1 cellular context compared by ENCODE assay signal in the genomic region with DNA sequence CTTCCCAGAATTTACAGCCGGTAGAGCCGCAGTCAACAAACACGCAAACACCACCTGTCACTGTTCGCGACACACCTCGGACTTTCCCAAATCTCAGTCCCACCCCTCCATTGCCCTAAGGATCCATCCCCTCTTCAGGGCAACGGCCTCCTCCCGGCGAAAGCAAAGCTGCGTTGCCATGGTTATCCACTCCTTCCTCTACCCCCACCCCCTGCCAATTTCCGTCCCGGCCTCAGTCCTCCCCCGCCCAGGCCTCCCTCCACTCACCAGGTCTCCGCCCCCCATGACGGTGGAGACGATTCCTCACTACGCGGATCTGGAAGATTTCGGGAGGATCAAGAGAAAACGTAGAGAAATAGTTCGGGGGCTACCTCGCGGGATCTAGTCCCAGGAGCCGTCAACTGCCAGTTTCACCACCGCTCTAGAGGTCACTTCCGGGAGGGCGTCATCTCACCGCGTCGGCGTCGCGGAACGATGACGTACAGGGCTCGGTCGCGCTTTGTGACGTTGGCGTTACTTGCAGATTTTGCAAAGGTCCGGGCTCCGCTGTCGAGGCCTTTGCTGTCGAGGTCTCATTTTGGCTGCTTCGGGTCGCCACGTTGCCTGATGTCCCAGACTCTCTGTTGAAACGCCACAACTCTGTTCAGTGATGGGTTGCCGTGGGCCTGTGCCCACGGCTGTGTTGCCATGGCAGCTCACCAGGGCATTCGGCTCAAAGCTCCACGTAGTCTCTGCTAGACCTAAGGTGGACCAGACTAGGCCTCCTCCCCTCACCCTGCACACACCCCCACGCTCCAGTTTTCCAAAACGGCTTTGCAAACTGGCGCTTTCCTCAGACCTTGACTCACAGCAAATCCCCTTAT.
A peak's percentile ranks its signal among the peaks of the same experiment; 100 is the strongest.
TF ChIP-seq lines count a peak whose summit lies in the region.

A gene (minus strand): TSS at position 423 of the 863 bp plus-strand sequence. CDS start 138 bp downstream, at position 285.

TF ChIP-seq in HEK293, 187 proteins besides CTCF, POLR2A, EP300 and RAD21 (continued from another document and continues in another):
- TF ChIP-seq ZNF311 (tag by site-specific recombination; IDR thresholded peaks at IDR 0.05; ENCODE audit: borderline replicate concordance): no peak
- TF ChIP-seq HOXA7 (CRISPR knock-in tag; IDR thresholded peaks at IDR 0.05; ENCODE audit: borderline replicate concordance): no peak
- no peak for TF ChIP-seq ZNF433 (tag by site-specific recombination; IDR thresholded peaks at IDR 0.05; ENCODE audit: low read depth)
- TF ChIP-seq, protein P1, sequence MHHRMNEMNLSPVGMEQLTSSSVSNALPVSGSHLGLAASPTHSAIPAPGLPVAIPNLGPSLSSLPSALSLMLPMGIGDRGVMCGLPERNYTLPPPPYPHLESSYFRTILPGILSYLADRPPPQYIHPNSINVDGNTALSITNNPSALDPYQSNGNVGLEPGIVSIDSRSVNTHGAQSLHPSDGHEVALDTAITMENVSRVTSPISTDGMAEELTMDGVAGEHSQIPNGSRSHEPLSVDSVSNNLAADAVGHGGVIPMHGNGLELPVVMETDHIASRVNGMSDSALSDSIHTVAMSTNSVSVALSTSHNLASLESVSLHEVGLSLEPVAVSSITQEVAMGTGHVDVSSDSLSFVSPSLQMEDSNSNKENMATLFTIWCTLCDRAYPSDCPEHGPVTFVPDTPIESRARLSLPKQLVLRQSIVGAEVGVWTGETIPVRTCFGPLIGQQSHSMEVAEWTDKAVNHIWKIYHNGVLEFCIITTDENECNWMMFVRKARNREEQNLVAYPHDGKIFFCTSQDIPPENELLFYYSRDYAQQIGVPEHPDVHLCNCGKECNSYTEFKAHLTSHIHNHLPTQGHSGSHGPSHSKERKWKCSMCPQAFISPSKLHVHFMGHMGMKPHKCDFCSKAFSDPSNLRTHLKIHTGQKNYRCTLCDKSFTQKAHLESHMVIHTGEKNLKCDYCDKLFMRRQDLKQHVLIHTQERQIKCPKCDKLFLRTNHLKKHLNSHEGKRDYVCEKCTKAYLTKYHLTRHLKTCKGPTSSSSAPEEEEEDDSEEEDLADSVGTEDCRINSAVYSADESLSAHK (tag by site-specific recombination; IDR thresholded peaks at IDR 0.05): peak; percentile 58
- peak; percentile 76; the same call in 1 of the 2 replicates for TF ChIP-seq ZNF610 (tag by site-specific recombination; IDR thresholded peaks at IDR 0.05; ENCODE audit: borderline replicate concordance)
- no peak for TF ChIP-seq ZNF426 (tag by site-specific recombination; IDR thresholded peaks at IDR 0.05)
- TF ChIP-seq ZNF146 (tag by site-specific recombination; IDR thresholded peaks at IDR 0.05): peak; percentile 26
- peak; percentile 68; the same call in 1 of the 2 replicates for TF ChIP-seq ZNF10 (tag by site-specific recombination; IDR thresholded peaks at IDR 0.05)
- no peak for TF ChIP-seq ZNF350 (tag by site-specific recombination; IDR thresholded peaks at IDR 0.05)
- TF ChIP-seq ZEB2 (tag by site-specific recombination; IDR thresholded peaks at IDR 0.05): peak; percentile 50; the same call in 1 of the 2 replicates
- TF ChIP-seq, protein P2, sequence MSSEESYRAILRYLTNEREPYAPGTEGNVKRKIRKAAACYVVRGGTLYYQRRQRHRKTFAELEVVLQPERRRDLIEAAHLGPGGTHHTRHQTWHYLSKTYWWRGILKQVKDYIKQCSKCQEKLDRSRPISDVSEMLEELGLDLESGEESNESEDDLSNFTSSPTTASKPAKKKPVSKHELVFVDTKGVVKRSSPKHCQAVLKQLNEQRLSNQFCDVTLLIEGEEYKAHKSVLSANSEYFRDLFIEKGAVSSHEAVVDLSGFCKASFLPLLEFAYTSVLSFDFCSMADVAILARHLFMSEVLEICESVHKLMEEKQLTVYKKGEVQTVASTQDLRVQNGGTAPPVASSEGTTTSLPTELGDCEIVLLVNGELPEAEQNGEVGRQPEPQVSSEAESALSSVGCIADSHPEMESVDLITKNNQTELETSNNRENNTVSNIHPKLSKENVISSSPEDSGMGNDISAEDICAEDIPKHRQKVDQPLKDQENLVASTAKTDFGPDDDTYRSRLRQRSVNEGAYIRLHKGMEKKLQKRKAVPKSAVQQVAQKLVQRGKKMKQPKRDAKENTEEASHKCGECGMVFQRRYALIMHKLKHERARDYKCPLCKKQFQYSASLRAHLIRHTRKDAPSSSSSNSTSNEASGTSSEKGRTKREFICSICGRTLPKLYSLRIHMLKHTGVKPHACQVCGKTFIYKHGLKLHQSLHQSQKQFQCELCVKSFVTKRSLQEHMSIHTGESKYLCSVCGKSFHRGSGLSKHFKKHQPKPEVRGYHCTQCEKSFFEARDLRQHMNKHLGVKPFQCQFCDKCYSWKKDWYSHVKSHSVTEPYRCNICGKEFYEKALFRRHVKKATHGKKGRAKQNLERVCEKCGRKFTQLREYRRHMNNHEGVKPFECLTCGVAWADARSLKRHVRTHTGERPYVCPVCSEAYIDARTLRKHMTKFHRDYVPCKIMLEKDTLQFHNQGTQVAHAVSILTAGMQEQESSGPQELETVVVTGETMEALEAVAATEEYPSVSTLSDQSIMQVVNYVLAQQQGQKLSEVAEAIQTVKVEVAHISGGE (tag by site-specific recombination; conservative IDR thresholded peaks at IDR 0.05; ENCODE audit: low read depth): peak; percentile 91
- TF ChIP-seq ZNF830 (tag by site-specific recombination; IDR thresholded peaks at IDR 0.05; ENCODE audit: low read depth): no peak
- TF ChIP-seq, protein P3, sequence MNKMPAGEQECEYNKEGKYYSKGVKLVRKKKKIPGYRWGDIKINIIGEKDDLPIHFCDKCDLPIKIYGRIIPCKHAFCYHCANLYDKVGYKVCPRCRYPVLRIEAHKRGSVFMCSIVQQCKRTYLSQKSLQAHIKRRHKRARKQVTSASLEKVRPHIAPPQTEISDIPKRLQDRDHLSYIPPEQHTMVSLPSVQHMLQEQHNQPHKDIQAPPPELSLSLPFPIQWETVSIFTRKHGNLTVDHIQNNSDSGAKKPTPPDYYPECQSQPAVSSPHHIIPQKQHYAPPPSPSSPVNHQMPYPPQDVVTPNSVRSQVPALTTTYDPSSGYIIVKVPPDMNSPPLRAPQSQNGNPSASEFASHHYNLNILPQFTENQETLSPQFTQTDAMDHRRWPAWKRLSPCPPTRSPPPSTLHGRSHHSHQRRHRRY (tag by site-specific recombination; IDR thresholded peaks at IDR 0.05): no peak
- TF ChIP-seq ZNF658 (tag by site-specific recombination; IDR thresholded peaks at IDR 0.05): no peak
- no peak for TF ChIP-seq ZNF404 (tag by site-specific recombination; IDR thresholded peaks at IDR 0.05)
- TF ChIP-seq ZNF600 (tag by site-specific recombination; IDR thresholded peaks at IDR 0.05): peak; percentile 77
- no peak; the same call in 1 of the 2 replicates for TF ChIP-seq MYNN (tag by site-specific recombination; IDR thresholded peaks at IDR 0.05; ENCODE audit: borderline replicate concordance)
- no peak for TF ChIP-seq MZF1 (tag by site-specific recombination; IDR thresholded peaks at IDR 0.05; ENCODE audit: borderline replicate concordance)
- peak; percentile 89 for TF ChIP-seq ZNF324 (tag by site-specific recombination; IDR thresholded peaks at IDR 0.05)
- no peak for TF ChIP-seq ZNF768 (tag by site-specific recombination; IDR thresholded peaks at IDR 0.05)
- TF ChIP-seq ZBTB20 (tag by site-specific recombination; IDR thresholded peaks at IDR 0.05): peak; percentile 61; the same call in 1 of the 2 replicates
- TF ChIP-seq HOXD13 (CRISPR knock-in tag; IDR thresholded peaks at IDR 0.05; ENCODE audit: borderline replicate concordance): no peak
- no peak for TF ChIP-seq ZNF585B (tag by site-specific recombination; IDR thresholded peaks at IDR 0.05)
- peak; percentile 54; the same call in 1 of the 2 replicates for TF ChIP-seq ZNF366 (tag by site-specific recombination; conservative IDR thresholded peaks at IDR 0.05)
- TF ChIP-seq, protein P4, sequence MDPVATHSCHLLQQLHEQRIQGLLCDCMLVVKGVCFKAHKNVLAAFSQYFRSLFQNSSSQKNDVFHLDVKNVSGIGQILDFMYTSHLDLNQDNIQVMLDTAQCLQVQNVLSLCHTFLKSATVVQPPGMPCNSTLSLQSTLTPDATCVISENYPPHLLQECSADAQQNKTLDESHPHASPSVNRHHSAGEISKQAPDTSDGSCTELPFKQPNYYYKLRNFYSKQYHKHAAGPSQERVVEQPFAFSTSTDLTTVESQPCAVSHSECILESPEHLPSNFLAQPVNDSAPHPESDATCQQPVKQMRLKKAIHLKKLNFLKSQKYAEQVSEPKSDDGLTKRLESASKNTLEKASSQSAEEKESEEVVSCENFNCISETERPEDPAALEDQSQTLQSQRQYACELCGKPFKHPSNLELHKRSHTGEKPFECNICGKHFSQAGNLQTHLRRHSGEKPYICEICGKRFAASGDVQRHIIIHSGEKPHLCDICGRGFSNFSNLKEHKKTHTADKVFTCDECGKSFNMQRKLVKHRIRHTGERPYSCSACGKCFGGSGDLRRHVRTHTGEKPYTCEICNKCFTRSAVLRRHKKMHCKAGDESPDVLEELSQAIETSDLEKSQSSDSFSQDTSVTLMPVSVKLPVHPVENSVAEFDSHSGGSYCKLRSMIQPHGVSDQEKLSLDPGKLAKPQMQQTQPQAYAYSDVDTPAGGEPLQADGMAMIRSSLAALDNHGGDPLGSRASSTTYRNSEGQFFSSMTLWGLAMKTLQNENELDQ (tag by site-specific recombination; IDR thresholded peaks at IDR 0.05; ENCODE audit: low read depth): no peak
- TF ChIP-seq ZNF677 (tag by site-specific recombination; IDR thresholded peaks at IDR 0.05): no peak
- no peak for TF ChIP-seq ZNF510 (tag by site-specific recombination; IDR thresholded peaks at IDR 0.05; ENCODE audit: insufficient replicate concordance)
- TF ChIP-seq, protein P5, sequence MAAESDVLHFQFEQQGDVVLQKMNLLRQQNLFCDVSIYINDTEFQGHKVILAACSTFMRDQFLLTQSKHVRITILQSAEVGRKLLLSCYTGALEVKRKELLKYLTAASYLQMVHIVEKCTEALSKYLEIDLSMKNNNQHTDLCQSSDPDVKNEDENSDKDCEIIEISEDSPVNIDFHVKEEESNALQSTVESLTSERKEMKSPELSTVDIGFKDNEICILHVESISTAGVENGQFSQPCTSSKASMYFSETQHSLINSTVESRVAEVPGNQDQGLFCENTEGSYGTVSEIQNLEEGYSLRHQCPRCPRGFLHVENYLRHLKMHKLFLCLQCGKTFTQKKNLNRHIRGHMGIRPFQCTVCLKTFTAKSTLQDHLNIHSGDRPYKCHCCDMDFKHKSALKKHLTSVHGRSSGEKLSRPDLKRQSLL (tag by site-specific recombination; IDR thresholded peaks at IDR 0.05): peak; percentile 36; the same call in 1 of the 2 replicates
- TF ChIP-seq, protein P6, sequence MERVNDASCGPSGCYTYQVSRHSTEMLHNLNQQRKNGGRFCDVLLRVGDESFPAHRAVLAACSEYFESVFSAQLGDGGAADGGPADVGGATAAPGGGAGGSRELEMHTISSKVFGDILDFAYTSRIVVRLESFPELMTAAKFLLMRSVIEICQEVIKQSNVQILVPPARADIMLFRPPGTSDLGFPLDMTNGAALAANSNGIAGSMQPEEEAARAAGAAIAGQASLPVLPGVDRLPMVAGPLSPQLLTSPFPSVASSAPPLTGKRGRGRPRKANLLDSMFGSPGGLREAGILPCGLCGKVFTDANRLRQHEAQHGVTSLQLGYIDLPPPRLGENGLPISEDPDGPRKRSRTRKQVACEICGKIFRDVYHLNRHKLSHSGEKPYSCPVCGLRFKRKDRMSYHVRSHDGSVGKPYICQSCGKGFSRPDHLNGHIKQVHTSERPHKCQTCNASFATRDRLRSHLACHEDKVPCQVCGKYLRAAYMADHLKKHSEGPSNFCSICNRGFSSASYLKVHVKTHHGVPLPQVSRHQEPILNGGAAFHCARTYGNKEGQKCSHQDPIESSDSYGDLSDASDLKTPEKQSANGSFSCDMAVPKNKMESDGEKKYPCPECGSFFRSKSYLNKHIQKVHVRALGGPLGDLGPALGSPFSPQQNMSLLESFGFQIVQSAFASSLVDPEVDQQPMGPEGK (tag by site-specific recombination; IDR thresholded peaks at IDR 0.05): peak; percentile 52; the same call in 1 of the 2 replicates
- peak; percentile 70; the same call in 1 of the 2 replicates for TF ChIP-seq ZNF664 (tag by site-specific recombination; IDR thresholded peaks at IDR 0.05)
- peak; percentile 91 for TF ChIP-seq ZNF660 (tag by site-specific recombination; IDR thresholded peaks at IDR 0.05)
- peak; percentile 90 for TF ChIP-seq ZXDB (tag by site-specific recombination; IDR thresholded peaks at IDR 0.05)
- peak; percentile 64; the same call in 1 of the 2 replicates for TF ChIP-seq ZNF391 (tag by site-specific recombination; IDR thresholded peaks at IDR 0.05; ENCODE audit: borderline replicate concordance, low read depth)
- TF ChIP-seq ZIC2 (tag by site-specific recombination; IDR thresholded peaks at IDR 0.05): no peak
- TF ChIP-seq OVOL3 (tag by site-specific recombination; IDR thresholded peaks at IDR 0.05): peak; percentile 88
- peak; percentile 25; the same call in 1 of the 2 replicates for TF ChIP-seq ZNF623 (tag by site-specific recombination; IDR thresholded peaks at IDR 0.05)
- no peak for TF ChIP-seq ZBTB48 (tag by site-specific recombination; IDR thresholded peaks at IDR 0.05)
- peak; percentile 97 for TF ChIP-seq ZBTB21 (tag by site-specific recombination; IDR thresholded peaks at IDR 0.05)
- TF ChIP-seq ZNF214 (tag by site-specific recombination; IDR thresholded peaks at IDR 0.05; ENCODE audit: borderline replicate concordance): no peak
- TF ChIP-seq, protein P7, sequence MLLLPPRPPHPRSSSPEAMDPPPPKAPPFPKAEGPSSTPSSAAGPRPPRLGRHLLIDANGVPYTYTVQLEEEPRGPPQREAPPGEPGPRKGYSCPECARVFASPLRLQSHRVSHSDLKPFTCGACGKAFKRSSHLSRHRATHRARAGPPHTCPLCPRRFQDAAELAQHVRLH (tag by site-specific recombination; IDR thresholded peaks at IDR 0.05): peak; percentile 95
- TF ChIP-seq, protein P8, sequence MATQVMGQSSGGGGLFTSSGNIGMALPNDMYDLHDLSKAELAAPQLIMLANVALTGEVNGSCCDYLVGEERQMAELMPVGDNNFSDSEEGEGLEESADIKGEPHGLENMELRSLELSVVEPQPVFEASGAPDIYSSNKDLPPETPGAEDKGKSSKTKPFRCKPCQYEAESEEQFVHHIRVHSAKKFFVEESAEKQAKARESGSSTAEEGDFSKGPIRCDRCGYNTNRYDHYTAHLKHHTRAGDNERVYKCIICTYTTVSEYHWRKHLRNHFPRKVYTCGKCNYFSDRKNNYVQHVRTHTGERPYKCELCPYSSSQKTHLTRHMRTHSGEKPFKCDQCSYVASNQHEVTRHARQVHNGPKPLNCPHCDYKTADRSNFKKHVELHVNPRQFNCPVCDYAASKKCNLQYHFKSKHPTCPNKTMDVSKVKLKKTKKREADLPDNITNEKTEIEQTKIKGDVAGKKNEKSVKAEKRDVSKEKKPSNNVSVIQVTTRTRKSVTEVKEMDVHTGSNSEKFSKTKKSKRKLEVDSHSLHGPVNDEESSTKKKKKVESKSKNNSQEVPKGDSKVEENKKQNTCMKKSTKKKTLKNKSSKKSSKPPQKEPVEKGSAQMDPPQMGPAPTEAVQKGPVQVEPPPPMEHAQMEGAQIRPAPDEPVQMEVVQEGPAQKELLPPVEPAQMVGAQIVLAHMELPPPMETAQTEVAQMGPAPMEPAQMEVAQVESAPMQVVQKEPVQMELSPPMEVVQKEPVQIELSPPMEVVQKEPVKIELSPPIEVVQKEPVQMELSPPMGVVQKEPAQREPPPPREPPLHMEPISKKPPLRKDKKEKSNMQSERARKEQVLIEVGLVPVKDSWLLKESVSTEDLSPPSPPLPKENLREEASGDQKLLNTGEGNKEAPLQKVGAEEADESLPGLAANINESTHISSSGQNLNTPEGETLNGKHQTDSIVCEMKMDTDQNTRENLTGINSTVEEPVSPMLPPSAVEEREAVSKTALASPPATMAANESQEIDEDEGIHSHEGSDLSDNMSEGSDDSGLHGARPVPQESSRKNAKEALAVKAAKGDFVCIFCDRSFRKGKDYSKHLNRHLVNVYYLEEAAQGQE (tag by site-specific recombination; IDR thresholded peaks at IDR 0.05): no peak
